13 cellular contexts compared by ENCODE assay signal in the genomic region with DNA sequence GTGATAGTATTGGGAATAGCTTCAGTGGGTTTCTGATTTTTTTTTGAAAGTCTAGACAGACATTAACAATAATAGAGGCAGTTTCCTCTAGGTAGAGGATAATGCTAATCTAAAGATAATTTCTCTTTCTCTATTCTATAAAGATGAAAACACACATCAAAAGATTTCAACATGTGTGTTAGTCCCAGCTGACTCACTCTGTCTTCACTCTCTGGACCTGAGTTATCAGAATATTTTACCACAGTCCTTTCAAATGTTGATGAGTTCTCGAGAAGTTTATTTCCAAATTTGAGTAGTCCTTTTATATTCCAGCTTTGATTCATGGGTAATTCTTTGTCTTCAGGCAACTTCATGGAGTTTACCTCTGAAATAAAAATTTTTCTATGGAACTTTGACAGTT. TPM values are rescaled to one million over a fixed set of nuclear protein-coding genes. Genes with fewer than 3 reads are reported as not detected.
DNase-seq lines count a peak whose midpoint lies in the region; ATAC-seq and TF ChIP-seq lines count a peak whose summit lies in the region.
"Had no signal": no experiment of that assay in that cellular context is flagged by ENCODE, and none has a peak within 500 bp of the region (broad histone marks: within the 10 kb centered on the region; RNA-seq: fewer than 3 reads in every experiment).

No MANE protein-coding gene starts in this region.

- H3K4me3 ChIP-seq in RWPE2 (ENCODE audit: severe bottlenecking) = no peak overlapping the region
- no peak overlapping the region for H3K4me3 ChIP-seq in epithelial cell of esophagus (ENCODE audit: low read length)
- no peak overlapping the region for H3K4me3 ChIP-seq in gastrocnemius medialis
- H3K4me3 ChIP-seq: K562, prostate gland, vagina had no signal

- no peaks in the 10 kb centered on the region for H3K27me3 Mint-ChIP-seq in activated T-cell treated with anti-CD3 and anti-CD28 coated beads, Interleukin-2, amount 50 U/mL, for 4 hours (ENCODE audit: low read depth)

- H3K4me1 Mint-ChIP-seq in activated T-cell treated with anti-CD3 and anti-CD28 coated beads, Interleukin-2, amount 50 U/mL, for 4 hours (ENCODE audit: low read depth) = peaks cover 44% of the 10 kb centered on the region

- DNase-seq in activated T-cell treated with anti-CD3 and anti-CD28 coated beads, Interleukin-2, amount 50 U/mL, for 4 hours = no peak
- DNase-seq in activated T-cell treated with anti-CD3 and anti-CD28 coated beads, Interleukin-2, amount 50 U/mL, for 48 hours = no peak
- DNase-seq in RWPE2 (ENCODE audit: low spot score) (no peak), epithelial cell of esophagus (ENCODE audit: low read depth) (peak; percentile 64), gastrocnemius medialis (no peak), caudate nucleus (lab: John Stamatoyannopoulos, UW) (no peak), 8988T (no peak)
- no peak for DNase-seq in stimulated activated CD4-positive, alpha-beta T cell treated with anti-CD3 and anti-CD28 coated beads, Interleukin-4, amount 100 ng/mL, for 1 hour
- DNase-seq: NCI-H187 treated with DMSO at 0.1 percent for 48 hours, WERI-Rb-1 had no signal

- H3K9me3 Mint-ChIP-seq in activated T-cell treated with anti-CD3 and anti-CD28 coated beads, Interleukin-2, amount 50 U/mL, for 4 hours = no peaks in the 10 kb centered on the region

- H3K27me3 ChIP-seq in RWPE2 (ENCODE audit: insufficient read depth, poor library complexity, severe bottlenecking) = no peaks in the 10 kb centered on the region
- no peaks in the 10 kb centered on the region for H3K27me3 ChIP-seq in gastrocnemius medialis
- H3K27me3 ChIP-seq: vagina had no signal

- peak overlapping the region; percentile 81 for H3K27ac ChIP-seq in RWPE2 (ENCODE audit: poor library complexity, severe bottlenecking)
- peak overlapping the region; percentile 69 to 86 (median 77) for H3K27ac ChIP-seq in gastrocnemius medialis
- no peak overlapping the region for H3K27ac ChIP-seq in caudate nucleus (ENCODE audit: low read depth, low read length)
- H3K27ac ChIP-seq: prostate gland, vagina, WERI-Rb-1 had no signal

- in situ Hi-C loops in gastrocnemius medialis (cut with MboI; ENCODE audit: low sequenced_read_pairs in 4 of 4) = loop anchor here in 2 of 4 donors (5.0 to 25.0 kb wide), 3 partner anchors 164 to 287 kb away; a partner anchor contains a TSS

- H3K4me1 ChIP-seq in RWPE2 (ENCODE audit: insufficient read depth, poor library complexity, severe bottlenecking) (peaks cover 33% of the 10 kb centered on the region), gastrocnemius medialis (peaks cover 51 to 62% of the 10 kb centered on the region in 2 donors)
- H3K4me1 ChIP-seq: prostate gland, vagina had no signal

- peak; percentile 67 to 72 for ATAC-seq in activated T-cell treated with anti-CD3 and anti-CD28 coated beads, Interleukin-2, amount 50 U/mL, for 4 hours
- ATAC-seq in RWPE2 (ENCODE audit: low read depth) (peak; percentile 24; the same call in 2 of the 3 replicates), gastrocnemius medialis (no peak)
- ATAC-seq: K562 had no signal

- no peak overlapping the region for H3K4me3 Mint-ChIP-seq in activated T-cell treated with anti-CD3 and anti-CD28 coated beads, Interleukin-2, amount 50 U/mL, for 4 hours

- TF ChIP-seq POLR2A in gastrocnemius medialis (IDR thresholded peaks at IDR 0.05) = no peak

- H3K36me3 ChIP-seq in RWPE2 (ENCODE audit: low read depth) (peaks cover 78% of the 10 kb centered on the region), gastrocnemius medialis (peaks cover 0 to 10% of the 10 kb centered on the region in 2 donors)
- H3K36me3 ChIP-seq: prostate gland had no signal

- intact Hi-C loops in gastrocnemius medialis (cut with DNase I; ENCODE audit: low total_unique reads) = loop anchor here (10.0 kb wide), 1 partner anchor 254 kb away; a partner anchor contains a TSS

- TF ChIP-seq CTCF in RWPE2 (IDR thresholded peaks at IDR 0.05; ENCODE audit: poor library complexity, severe bottlenecking) = no peak
- TF ChIP-seq CTCF in epithelial cell of esophagus (IDR thresholded peaks at IDR 0.05; ENCODE audit: insufficient read depth, low read depth, low read length, missing control alignments) = no peak
- no peak for TF ChIP-seq CTCF in gastrocnemius medialis (IDR thresholded peaks at IDR 0.05 in 4 of 5, conservative IDR thresholded peaks at IDR 0.05 in 1 of 5)

- H3K9me3 ChIP-seq in RWPE2 (ENCODE audit: severe bottlenecking) (no peaks in the 10 kb centered on the region), gastrocnemius medialis (no peaks in the 10 kb centered on the region)
- H3K9me3 ChIP-seq: prostate gland, vagina had no signal

- peaks cover 29% of the 10 kb centered on the region for H3K36me3 Mint-ChIP-seq in activated T-cell treated with anti-CD3 and anti-CD28 coated beads, Interleukin-2, amount 50 U/mL, for 4 hours (ENCODE audit: insufficient read depth)

RNA-seq across cellular contexts. Expression of a gene that starts 17.1 kb away (rescaled TPM):
- total RNA-seq in activated T-cell treated with anti-CD3 and anti-CD28 coated beads, Interleukin-2, amount 50 U/mL, for 4 hours = 10 to 100 TPM; 38.6 to 40.4 (median 39.6) TPM
- 10 to 100 TPM; 25.2 to 61.0 (median 40.6) TPM for total RNA-seq in gastrocnemius medialis

RNA-seq across cellular contexts. Expression of a gene that starts 17.4 kb away (rescaled TPM):
- total RNA-seq in activated T-cell treated with anti-CD3 and anti-CD28 coated beads, Interleukin-2, amount 50 U/mL, for 4 hours = 10 to 100 TPM; 31.3 to 35.5 (median 35.0) TPM
- 10 to 100 TPM; 14.8 to 25.4 (median 20.3) TPM for total RNA-seq in gastrocnemius medialis

Comparison
In these comparisons a context has a peak if more than half of its experiments do, and no peak if none do; other contexts are left out.
1. ATAC-seq: peak in activated T-cell treated with anti-CD3 and anti-CD28 coated beads, Interleukin-2, amount 50 U/mL, for 4 hours (2 of 2) and RWPE2 (single experiment); none in gastrocnemius medialis (0 of 2).